21 cellular contexts compared by ENCODE assay signal in genomic region chr5:16076657-16077056, GRCh38.
"Had no signal": no experiment of that assay in that cellular context is flagged by ENCODE, and none has a peak within 500 bp of the region (broad histone marks: within the 10 kb centered on the region; RNA-seq: fewer than 3 reads in every experiment).

No MANE protein-coding gene starts in this region.

- H3K27ac Mint-ChIP-seq: memory B cell; mesothelial cell of epicardium; natural killer cell; stimulated activated naive B cell treated with anti-CD40 and anti-IgM and Interleukin-4, amounts not matched to agents 10 μg/mL and 1 μg/mL and 100 μg/mL, for 72 hours; stimulated activated naive CD8-positive, alpha-beta T cell treated with anti-CD3 and anti-CD28 coated beads, Interleukin-15, amount 100 ng/mL, for 72 hours had no signal

- H3K27me3 ChIP-seq: gastrocnemius medialis, left lung, testis, tibial nerve, upper lobe of right lung, vagina had no signal

- DNase-seq: dorsolateral prefrontal cortex; effector CD8-positive, alpha-beta T cell; gastrocnemius medialis; islet precursor cell; left lung; lower lobe of right lung; natural killer cell; posterior cingulate gyrus; stimulated activated CD4-positive, alpha-beta T cell treated with anti-CD3 and anti-CD28 coated beads, Interleukin-2, amount 100 ng/mL, for 24 hours; stimulated activated CD4-positive, alpha-beta T cell treated with anti-CD3 and anti-CD28 coated beads, Interleukin-4, amount 100 ng/mL, for 4 hours; stimulated activated naive B cell treated with anti-CD40 and anti-IgM and Interleukin-4, amounts not matched to agents 10 μg/mL and 1 μg/mL and 100 μg/mL, for 72 hours; stimulated activated naive CD8-positive, alpha-beta T cell treated with anti-CD3 and anti-CD28 coated beads, Interleukin-15, amount 100 ng/mL, for 72 hours; testis; upper lobe of right lung had no signal

- ATAC-seq: esophagus mucosa; gastrocnemius medialis; left lung; lower lobe of right lung; natural killer cell; sciatic nerve; stimulated activated naive B cell treated with anti-CD40 and anti-IgM and Interleukin-4, amounts not matched to agents 10 μg/mL and 1 μg/mL and 100 μg/mL, for 72 hours; stimulated activated naive CD8-positive, alpha-beta T cell treated with anti-CD3 and anti-CD28 coated beads, Interleukin-15, amount 100 ng/mL, for 72 hours; upper lobe of right lung had no signal

- H3K36me3 Mint-ChIP-seq: memory B cell; mesothelial cell of epicardium; stimulated activated naive B cell treated with anti-CD40 and anti-IgM and Interleukin-4, amounts not matched to agents 10 μg/mL and 1 μg/mL and 100 μg/mL, for 72 hours had no signal

- H3K27me3 Mint-ChIP-seq: stimulated activated naive B cell treated with anti-CD40 and anti-IgM and Interleukin-4, amounts not matched to agents 10 μg/mL and 1 μg/mL and 100 μg/mL, for 72 hours had no signal

- H3K4me3 ChIP-seq: dorsolateral prefrontal cortex, gastrocnemius medialis, left lung, lower lobe of right lung, testis, tibial nerve, upper lobe of right lung, vagina had no signal

- H3K36me3 ChIP-seq: gastrocnemius medialis, left lung, lower lobe of right lung, tibial nerve, upper lobe of right lung, vagina had no signal

- H3K4me3 Mint-ChIP-seq: memory B cell; mesothelial cell of epicardium; natural killer cell; neural crest cell; stimulated activated naive B cell treated with anti-CD40 and anti-IgM and Interleukin-4, amounts not matched to agents 10 μg/mL and 1 μg/mL and 100 μg/mL, for 72 hours; stimulated activated naive CD8-positive, alpha-beta T cell treated with anti-CD3 and anti-CD28 coated beads, Interleukin-15, amount 100 ng/mL, for 72 hours had no signal

- H3K9me3 Mint-ChIP-seq: mesothelial cell of epicardium had no signal

- H3K4me1 Mint-ChIP-seq: memory B cell; mesothelial cell of epicardium; natural killer cell; stimulated activated naive B cell treated with anti-CD40 and anti-IgM and Interleukin-4, amounts not matched to agents 10 μg/mL and 1 μg/mL and 100 μg/mL, for 72 hours; stimulated activated naive CD8-positive, alpha-beta T cell treated with anti-CD3 and anti-CD28 coated beads, Interleukin-15, amount 100 ng/mL, for 72 hours had no signal

- H3K4me1 ChIP-seq: gastrocnemius medialis, left lung, lower lobe of right lung, testis, tibial nerve, upper lobe of right lung, vagina had no signal

- H3K27ac ChIP-seq: dorsolateral prefrontal cortex, gastrocnemius medialis, left lung, lower lobe of right lung, testis, tibial nerve, upper lobe of right lung, vagina had no signal

- H3K9me3 ChIP-seq: gastrocnemius medialis, left lung, lower lobe of right lung, testis, tibial nerve, upper lobe of right lung, vagina had no signal
